In the genomic region with DNA sequence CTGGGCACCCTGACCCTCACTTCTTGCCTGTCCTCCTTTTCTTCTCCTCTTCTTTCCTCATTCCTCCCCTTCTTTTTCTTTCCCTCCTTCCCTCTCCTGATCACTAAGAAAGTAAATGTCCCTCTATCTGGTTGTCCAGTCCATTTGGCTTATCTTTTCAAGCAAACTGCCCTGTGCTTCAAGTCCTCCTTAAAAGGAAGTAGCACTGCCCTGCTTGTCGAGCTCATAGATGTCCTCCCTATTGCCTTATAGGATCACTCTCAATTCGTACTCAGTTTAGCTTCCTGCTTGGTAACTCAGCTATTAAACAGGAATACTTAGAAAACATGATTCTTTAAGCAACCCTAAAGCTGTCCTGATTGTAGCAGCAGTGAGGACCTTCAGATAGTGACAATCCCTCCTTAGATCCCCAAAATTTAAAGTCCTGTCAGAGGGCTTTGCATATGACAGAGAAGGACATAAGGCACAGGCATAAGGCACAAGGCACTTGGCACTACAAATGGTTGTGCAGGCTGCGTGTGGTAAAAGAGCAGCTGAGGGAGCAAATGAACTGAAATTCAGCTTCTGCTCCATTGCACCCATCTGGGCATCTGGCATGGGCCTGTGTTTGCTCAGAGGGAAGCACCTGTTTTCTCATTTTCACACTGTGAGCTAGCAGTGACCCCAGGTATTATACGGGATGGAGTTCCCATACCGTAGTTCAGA, we compare ENCODE assay signal across 14 cellular contexts. TPM values are rescaled to one million over a fixed set of nuclear protein-coding genes. Genes with fewer than 3 reads are reported as not detected.
A peak's percentile ranks its signal among the peaks of the same experiment; 100 is the strongest.
DNase-seq lines count a peak whose midpoint lies in the region; ATAC-seq, FAIRE-seq and TF ChIP-seq lines count a peak whose summit lies in the region.
"Had no signal": no experiment of that assay in that cellular context is flagged by ENCODE, and none has a peak within 500 bp of the region (broad histone marks: within the 10 kb centered on the region; RNA-seq: fewer than 3 reads in every experiment).

No MANE protein-coding gene starts in this region.

- in situ Hi-C loops in HepG2 (cut with HindIII; ENCODE audit: extremely low pct_ligation_motif_present, low pct_unique_long_range_greater_than_20kb) = no loop called here

- H3K4me3 Mint-ChIP-seq in naive thymus-derived CD4-positive, alpha-beta T cell = no peak overlapping the region
- H3K4me3 Mint-ChIP-seq: activated CD4-positive, alpha-beta T cell treated with anti-CD3 and anti-CD28 coated beads, Interleukin-2, amount 10 ng/mL, durations not matched to agents 7 days and 5 days had no signal

- peaks cover 22 to 50% (median 44%) of the 10 kb centered on the region in 5 donors for H3K36me3 Mint-ChIP-seq in naive thymus-derived CD4-positive, alpha-beta T cell

- H3K79me2 ChIP-seq in HepG2 (ENCODE audit: insufficient read depth, low read length) = no peaks in the 10 kb centered on the region

- no peaks in the 10 kb centered on the region for H3K27me3 ChIP-seq in naive thymus-derived CD4-positive, alpha-beta T cell (ENCODE audit: control insufficient read depth in 2 of 2, insufficient read depth in 2 of 2, low read length in 2 of 2)
- no peaks in the 10 kb centered on the region for H3K27me3 ChIP-seq in HepG2 (ENCODE audit: control insufficient read depth in 1 of 2, insufficient read depth in 2 of 2, low read length in 2 of 2)
- H3K27me3 ChIP-seq: uterus had no signal

- DNase-seq in NCI-H446 treated with DMSO at 0.1 percent for 48 hours (lab: John Stamatoyannopoulos, UW) (peak; percentile 29), HuH-7.5 (ENCODE audit: low spot score) (no peak), HepG2 (ENCODE audit: low spot score) (no peak)
- no peak for DNase-seq in naive thymus-derived CD4-positive, alpha-beta T cell
- no peak for DNase-seq in stimulated activated CD8-positive, alpha-beta memory T cell treated with anti-CD3 and anti-CD28 coated beads, Interleukin-4, amount 100 ng/mL, for 48 hours
- DNase-seq in activated naive CD4-positive, alpha-beta T cell (lab: John Stamatoyannopoulos, UW) = no peak
- DNase-seq: activated CD4-positive, alpha-beta T cell treated with anti-CD3 and anti-CD28 coated beads, Interleukin-2, amount 10 ng/mL, durations not matched to agents 7 days and 5 days; NCI-H82; stimulated activated CD4-positive, alpha-beta T cell treated with anti-CD3 and anti-CD28 coated beads, Interleukin-1b, Interleukin-23, amount 100 ng/mL, for 48 hours; uterus had no signal

- peaks cover 13 to 34% (median 28%) of the 10 kb centered on the region in 7 donors for H3K4me1 Mint-ChIP-seq in naive thymus-derived CD4-positive, alpha-beta T cell

- H3K27ac Mint-ChIP-seq in naive thymus-derived CD4-positive, alpha-beta T cell = peak overlapping the region in 8 of 9 donors; percentile 14 to 73 (median 55)
- H3K27ac Mint-ChIP-seq: activated CD4-positive, alpha-beta T cell treated with anti-CD3 and anti-CD28 coated beads, Interleukin-2, amount 10 ng/mL, durations not matched to agents 7 days and 5 days had no signal

- TF ChIP-seq CTCF in HepG2 (CRISPR knock-in tag; IDR thresholded peaks at IDR 0.05) = no peak

- intact Hi-C loops in naive thymus-derived CD4-positive, alpha-beta T cell (cut with micrococcal nuclease) = no loop called here
- intact Hi-C loops in HepG2 (cut with micrococcal nuclease; ENCODE audit: unreplicated experiment) = no loop called here

- POLR2A ChIA-PET in naive thymus-derived CD4-positive, alpha-beta T cell (lab: Charles Lee) = interaction anchor here (1.3 kb wide), 1 partner anchor 12 kb away, joined by 6 read pairs; no protein-coding TSS in a partner anchor
- POLR2A ChIA-PET in HepG2 (lab: Yijun Ruan, JAX) = no interaction called here

- no peaks in the 10 kb centered on the region for H3K9me3 Mint-ChIP-seq in naive thymus-derived CD4-positive, alpha-beta T cell
- H3K9me3 Mint-ChIP-seq: activated CD4-positive, alpha-beta T cell treated with anti-CD3 and anti-CD28 coated beads, Interleukin-2, amount 10 ng/mL, durations not matched to agents 7 days and 5 days had no signal

- no peak overlapping the region for H3K4me2 ChIP-seq in HepG2 (ENCODE audit: low read depth, low read length)

- no TSS peak for BruUV-seq in HepG2 (replicated peaks; lab: Mats Ljungman, UMichigan)

- TF ChIP-seq RAD21 in HepG2 (CRISPR knock-in tag; IDR thresholded peaks at IDR 0.05) = no peak

- H3K9ac ChIP-seq in HepG2 (ENCODE audit: insufficient read depth, low read depth, low read length) = no peak overlapping the region

- ATAC-seq in GM18858 (IDR thresholded peaks at IDR 0.05; ENCODE audit: unreplicated experiment) (peak; percentile 36), GM21786 (IDR thresholded peaks at IDR 0.05; ENCODE audit: unreplicated experiment) (peak; percentile 49), HepG2 (no peak)
- ATAC-seq in naive thymus-derived CD4-positive, alpha-beta T cell = no peak

- no peak overlapping the region for H3K4me3 ChIP-seq in naive thymus-derived CD4-positive, alpha-beta T cell (ENCODE audit: low read length)
- H3K4me3 ChIP-seq in HepG2 (replicated peaks in 1 of 3; ENCODE audit: insufficient read depth in 1 of 3, low read depth in 2 of 3, low read length in 3 of 3) = no peak overlapping the region
- H3K4me3 ChIP-seq: uterus had no signal

- H3K27ac ChIP-seq in naive thymus-derived CD4-positive, alpha-beta T cell (ENCODE audit: low read depth, low read length) = no peak overlapping the region
- no peak overlapping the region for H3K27ac ChIP-seq in HepG2 (ENCODE audit: extremely low read length, insufficient read depth, low read length)
- H3K27ac ChIP-seq: uterus had no signal

- WGBS in HepG2 (ENCODE audit: low lambda C conversion rate) = 42% methylated on average over 5 of the region's 5 CpGs

- TF ChIP-seq EP300 in HepG2 (IDR thresholded peaks at IDR 0.05; ENCODE audit: low read depth in 2 of 2, low read length in 2 of 2) (no peak), HepG2 (CRISPR knock-in tag; IDR thresholded peaks at IDR 0.05; ENCODE audit: borderline replicate concordance) (no peak)

- CTCF ChIA-PET in naive thymus-derived CD4-positive, alpha-beta T cell (lab: Charles Lee) = interaction anchor here (1.1 to 4.3 kb wide), 3 partner anchors 13 to 63 kb away, joined by 3 to 35 read pairs (median 3); no protein-coding TSS in a partner anchor
- CTCF ChIA-PET in HepG2 (lab: Yijun Ruan, JAX; ENCODE audit: low intra/inter-chr PET ratio, low total read pairs) = no interaction called here

- no peak for TF ChIP-seq POLR2A in HepG2 (IDR thresholded peaks at IDR 0.05; ENCODE audit: insufficient read depth in 1 of 2, low read depth in 2 of 2, low read length in 2 of 2)

- FAIRE-seq in HepG2 (lab: Jason Lieb, UNC) = no peak

- H3K36me3 ChIP-seq in naive thymus-derived CD4-positive, alpha-beta T cell (ENCODE audit: control insufficient read depth in 2 of 3, insufficient read depth in 3 of 3, low read length in 3 of 3) = peaks cover 0 to 47% (median 36%) of the 10 kb centered on the region in 3 experiments
- no peaks in the 10 kb centered on the region for H3K36me3 ChIP-seq in HepG2 (replicated peaks in 1 of 2; ENCODE audit: control insufficient read depth in 1 of 2, insufficient read depth in 2 of 2, low read length in 2 of 2)
- H3K36me3 ChIP-seq: uterus had no signal

- no peak overlapping the region for H2AFZ ChIP-seq in HepG2 (ENCODE audit: low read length)

- peaks cover 11 to 15% of the 10 kb centered on the region in 2 donors for H3K4me1 ChIP-seq in naive thymus-derived CD4-positive, alpha-beta T cell (ENCODE audit: control insufficient read depth in 2 of 2, insufficient read depth in 2 of 2, low read length in 2 of 2)
- H3K4me1 ChIP-seq in HepG2 (ENCODE audit: insufficient read depth, low read length) = peaks cover 6% of the 10 kb centered on the region; the same call in 1 of the 2 replicates
- H3K4me1 ChIP-seq: uterus had no signal

- no peaks in the 10 kb centered on the region for H4K20me1 ChIP-seq in HepG2 (ENCODE audit: insufficient read depth, low read length)

- H3K9me3 ChIP-seq in naive thymus-derived CD4-positive, alpha-beta T cell (ENCODE audit: control insufficient read depth in 2 of 3, low read length in 3 of 3) = no peaks in the 10 kb centered on the region
- H3K9me3 ChIP-seq in HepG2 (ENCODE audit: low read length) = no peaks in the 10 kb centered on the region
- H3K9me3 ChIP-seq: uterus had no signal

- H3K27me3 Mint-ChIP-seq in naive thymus-derived CD4-positive, alpha-beta T cell = no peaks in the 10 kb centered on the region
- H3K27me3 Mint-ChIP-seq: activated CD4-positive, alpha-beta T cell treated with anti-CD3 and anti-CD28 coated beads, Interleukin-2, amount 10 ng/mL, durations not matched to agents 7 days and 5 days had no signal

RNA-seq across cellular contexts. Expression of gene SLAMF6, which starts 26.1 kb away (rescaled TPM):
- 10 to 100 TPM; 17.8 to 48.5 (median 40.5) TPM for total RNA-seq in naive thymus-derived CD4-positive, alpha-beta T cell
- 10 to 100 TPM; 61.1 to 62.6 TPM for polyA plus RNA-seq in naive thymus-derived CD4-positive, alpha-beta T cell
- not detected in 2 replicates for total RNA-seq in HepG2 (2016; rRNA removed; fragmentation: Illumina TruSeq; extraction: Trizol)
- not detected in 2 replicates for total RNA-seq in HepG2 (2016; cell fraction: cytosol; rRNA removed; fragmentation: Illumina TruSeq; extraction: Trizol; ENCODE audit: low read depth)
- total RNA-seq in HepG2 (2016; cell fraction: insoluble cytoplasmic fraction; rRNA removed; fragmentation: Illumina TruSeq; extraction: Trizol) = not detected in 2 replicates
- total RNA-seq in HepG2 (2016; cell fraction: membrane; rRNA removed; fragmentation: Illumina TruSeq; extraction: Trizol) = not detected in 2 replicates
- not detected in 2 replicates for total RNA-seq in HepG2 (2016; cell fraction: nucleus; rRNA removed; fragmentation: Illumina TruSeq; extraction: Trizol)
- not detected in 2 replicates for polyA plus RNA-seq in HepG2 (2011; rRNA removed)
- not detected in 2 replicates for polyA plus RNA-seq in HepG2 (2011; cell fraction: cytosol; rRNA removed)
- polyA plus RNA-seq in HepG2 (2011; cell fraction: nucleus; rRNA removed) = not detected in 2 replicates
- polyA plus RNA-seq in HepG2 (2012) = not detected in 2 replicates
- polyA plus RNA-seq in HepG2 (2016; cell fraction: cytosol; fragmentation: Illumina TruSeq; extraction: Trizol; ENCODE audit: low read depth) = not detected in 2 replicates
- polyA plus RNA-seq in HepG2 (2016; cell fraction: insoluble cytoplasmic fraction; fragmentation: Illumina TruSeq; extraction: Trizol; ENCODE audit: low read depth) = not detected in 2 replicates
- not detected in 2 replicates for polyA plus RNA-seq in HepG2 (2016; cell fraction: membrane; fragmentation: Illumina TruSeq; extraction: Trizol; ENCODE audit: low read depth)
- not detected in 2 replicates for polyA plus RNA-seq in HepG2 (2016; cell fraction: nucleus; fragmentation: Illumina TruSeq; extraction: Trizol; ENCODE audit: insufficient read depth, low read depth)
- not detected in 2 replicates for polyA minus RNA-seq in HepG2 (2011; rRNA and poly(A)+ RNA removed; ENCODE audit: low replicate concordance)
- polyA minus RNA-seq in HepG2 (2011; cell fraction: cytosol; rRNA and poly(A)+ RNA removed) = not detected in 2 replicates
- not detected in 2 replicates for polyA minus RNA-seq in HepG2 (2011; cell fraction: nucleus; rRNA and poly(A)+ RNA removed)
- total RNA-seq: glomerular endothelial cell, HT-29 had no signal

RNA-seq across cellular contexts. Expression of gene CD84, which starts 30.2 kb away (rescaled TPM):
- 10 to 100 TPM; 25.1 to 40.7 (median 32.3) TPM for total RNA-seq in naive thymus-derived CD4-positive, alpha-beta T cell
- polyA plus RNA-seq in naive thymus-derived CD4-positive, alpha-beta T cell = 10 to 100 TPM in 1 of 2 donors, 1 to 10 TPM in 1; 7.4 to 11.3 TPM
- total RNA-seq in HepG2 (2016; rRNA removed; fragmentation: Illumina TruSeq; extraction: Trizol) = not detected in 2 replicates
- not detected in 2 replicates for total RNA-seq in HepG2 (2016; cell fraction: cytosol; rRNA removed; fragmentation: Illumina TruSeq; extraction: Trizol; ENCODE audit: low read depth)
- not detected in 2 replicates for total RNA-seq in HepG2 (2016; cell fraction: insoluble cytoplasmic fraction; rRNA removed; fragmentation: Illumina TruSeq; extraction: Trizol)
- total RNA-seq in HepG2 (2016; cell fraction: membrane; rRNA removed; fragmentation: Illumina TruSeq; extraction: Trizol) = not detected in 2 replicates
- total RNA-seq in HepG2 (2016; cell fraction: nucleus; rRNA removed; fragmentation: Illumina TruSeq; extraction: Trizol) = not detected in 2 replicates
- not detected in 2 replicates for polyA plus RNA-seq in HepG2 (2011; rRNA removed)
- polyA plus RNA-seq in HepG2 (2011; cell fraction: cytosol; rRNA removed) = not detected in 2 replicates
- not detected in 2 replicates for polyA plus RNA-seq in HepG2 (2011; cell fraction: nucleus; rRNA removed)
- not detected in 2 replicates for polyA plus RNA-seq in HepG2 (2012)
- not detected in 2 replicates for polyA plus RNA-seq in HepG2 (2016; cell fraction: cytosol; fragmentation: Illumina TruSeq; extraction: Trizol; ENCODE audit: low read depth)
- polyA plus RNA-seq in HepG2 (2016; cell fraction: insoluble cytoplasmic fraction; fragmentation: Illumina TruSeq; extraction: Trizol; ENCODE audit: low read depth) = not detected in 2 replicates
- polyA plus RNA-seq in HepG2 (2016; cell fraction: membrane; fragmentation: Illumina TruSeq; extraction: Trizol; ENCODE audit: low read depth) = not detected in 2 replicates
- polyA plus RNA-seq in HepG2 (2016; cell fraction: nucleus; fragmentation: Illumina TruSeq; extraction: Trizol; ENCODE audit: insufficient read depth, low read depth) = not detected in 2 replicates
- polyA minus RNA-seq in HepG2 (2011; rRNA and poly(A)+ RNA removed; ENCODE audit: low replicate concordance) = not detected in 2 replicates
- polyA minus RNA-seq in HepG2 (2011; cell fraction: cytosol; rRNA and poly(A)+ RNA removed) = not detected in 2 replicates
- polyA minus RNA-seq in HepG2 (2011; cell fraction: nucleus; rRNA and poly(A)+ RNA removed) = not detected in 2 replicates
- total RNA-seq: glomerular endothelial cell, HT-29 had no signal

Comparison
In these comparisons a context has a peak if more than half of its experiments do, and no peak if none do; other contexts are left out.
1. ATAC-seq: peak in GM18858 (single experiment) and GM21786 (single experiment); none in naive thymus-derived CD4-positive, alpha-beta T cell (single experiment) and HepG2 (single experiment).
2. RNA of gene SLAMF6, which starts 26.1 kb away (total RNA-seq): 17.8 to 48.5 TPM in naive thymus-derived CD4-positive, alpha-beta T cell; not detected in HepG2; every median in the first group is over 10 times any median in the second.
3. RNA of gene CD84, which starts 30.2 kb away (total RNA-seq): 25.1 to 40.7 TPM in naive thymus-derived CD4-positive, alpha-beta T cell; not detected in HepG2; every median in the first group is over 10 times any median in the second.